ENCODE assay signal across 9 cellular contexts in genomic region chr16:75319513-75320401, GRCh38.
DNase-seq lines count a peak whose midpoint lies in the region; ATAC-seq, FAIRE-seq and TF ChIP-seq lines count a peak whose summit lies in the region.
"Had no signal": no experiment of that assay in that cellular context is flagged by ENCODE, and none has a peak within 500 bp of the region (broad histone marks: within the 10 kb centered on the region; RNA-seq: fewer than 3 reads in every experiment).

No MANE protein-coding gene starts in this region.

- no peak overlapping the region; the same call in 1 of the 2 replicates for H3K4me3 ChIP-seq in GM06990 (replicated peaks; ENCODE audit: low read depth, low read length)
- H3K4me3 ChIP-seq in bronchial epithelial cell (ENCODE audit: low read depth, low read length), result no peak overlapping the region
- no peak overlapping the region for H3K4me3 ChIP-seq in skeletal muscle tissue (ENCODE audit: low read length in 3 of 3)
- H3K4me3 ChIP-seq: SK-N-MC had no signal

- no peaks in the 10 kb centered on the region for H3K36me3 ChIP-seq in GM06990 (ENCODE audit: control insufficient read depth, insufficient read depth, low read length)
- H3K36me3 ChIP-seq in bronchial epithelial cell (ENCODE audit: control insufficient read depth, insufficient read depth, low read length), result peaks cover 1% of the 10 kb centered on the region
- H3K36me3 ChIP-seq in skeletal muscle tissue (ENCODE audit: control insufficient read depth in 3 of 3, insufficient read depth in 3 of 3, low read length in 3 of 3), result peaks cover 0 to 2% (median 0%) of the 10 kb centered on the region in 3 donors

- H3K4me1 ChIP-seq in skeletal muscle tissue (ENCODE audit: control insufficient read depth in 3 of 3, insufficient read depth in 3 of 3, low read length in 3 of 3), result peaks cover 0 to 7% (median 5%) of the 10 kb centered on the region in 3 donors

- intact Hi-C loops in Right ventricle myocardium inferior (cut with DNase I), result loop anchor here (10.0 kb wide), 1 partner anchor 55 kb away; no protein-coding TSS in a partner anchor

- H3K9ac ChIP-seq in skeletal muscle tissue (ENCODE audit: low read depth in 1 of 3, low read length in 3 of 3), result no peak overlapping the region

- no peak for TF ChIP-seq CTCF in GM06990 (IDR thresholded peaks at IDR 0.05; ENCODE audit: insufficient read depth, low read length, poor library complexity, severe bottlenecking)
- no peak for TF ChIP-seq CTCF in bronchial epithelial cell (IDR thresholded peaks at IDR 0.05; ENCODE audit: insufficient read depth, low read length, severe bottlenecking)
- no peak for TF ChIP-seq CTCF in glutamatergic neuron (IDR thresholded peaks at IDR 0.05; ENCODE audit: partially characterized antibody, unreplicated experiment)

- H3K9me3 Mint-ChIP-seq in glutamatergic neuron (ENCODE audit: unreplicated experiment), result no peaks in the 10 kb centered on the region

- FAIRE-seq in HTR-8/SVneo (lab: Jason Lieb, UNC), result peak; percentile 67
- FAIRE-seq in bronchial epithelial cell (lab: Jason Lieb, UNC), result no peak

- no peaks in the 10 kb centered on the region for H3K27me3 ChIP-seq in GM06990 (replicated peaks; ENCODE audit: control insufficient read depth, insufficient read depth, low read length)
- H3K27me3 ChIP-seq in bronchial epithelial cell (ENCODE audit: control insufficient read depth, insufficient read depth, low read length), result no peaks in the 10 kb centered on the region
- no peaks in the 10 kb centered on the region for H3K27me3 ChIP-seq in skeletal muscle tissue (ENCODE audit: control insufficient read depth in 3 of 3, insufficient read depth in 3 of 3, low read length in 3 of 3)

- H3K9me3 ChIP-seq in skeletal muscle tissue (ENCODE audit: control insufficient read depth in 3 of 3, low read length in 3 of 3), result no peaks in the 10 kb centered on the region

- peaks cover 18% of the 10 kb centered on the region for H3K4me1 Mint-ChIP-seq in glutamatergic neuron (ENCODE audit: low read depth, unreplicated experiment)

- H3K27me3 Mint-ChIP-seq in glutamatergic neuron (ENCODE audit: unreplicated experiment), result no peaks in the 10 kb centered on the region

- H3K27ac Mint-ChIP-seq in glutamatergic neuron (ENCODE audit: unreplicated experiment), result no peak overlapping the region

- DNase-seq in GM06990 (ENCODE audit: extremely low read depth, insufficient read length), result peak; percentile 57
- DNase-seq in HTR-8/SVneo (ENCODE audit: insufficient read length, low spot score), result peak; percentile 66
- peak; percentile 17 for DNase-seq in bronchial epithelial cell (ENCODE audit: low read depth)
- no peak for DNase-seq in Right ventricle myocardium inferior (ENCODE audit: missing footprints)
- DNase-seq in NCI-H1436 treated with DMSO at 0.1 percent for 48 hours (lab: John Stamatoyannopoulos, UW), result no peak
- no peak for DNase-seq in glutamatergic neuron

- H3K4me3 Mint-ChIP-seq in glutamatergic neuron (ENCODE audit: unreplicated experiment), result no peak overlapping the region

- ATAC-seq in GM21526 (IDR thresholded peaks at IDR 0.05; ENCODE audit: low FRiP score, unreplicated experiment) (peak; percentile 86), Right ventricle myocardium inferior (no peak)

- H3K27ac ChIP-seq in skeletal muscle tissue (ENCODE audit: low read depth, low read length), result peak overlapping the region; percentile 3
- H3K27ac ChIP-seq: SK-N-MC had no signal

- peaks cover 5% of the 10 kb centered on the region for H3K36me3 Mint-ChIP-seq in glutamatergic neuron (ENCODE audit: unreplicated experiment)

Comparison
In these comparisons a context has a peak if more than half of its experiments do, and no peak if none do; other contexts are left out.
1. DNase-seq: peak in GM06990 (single experiment), HTR-8/SVneo (single experiment) and bronchial epithelial cell (single experiment); none in Right ventricle myocardium inferior (single experiment), NCI-H1436 treated with DMSO at 0.1 percent for 48 hours (single experiment) and glutamatergic neuron (single experiment).